In the genomic region with DNA sequence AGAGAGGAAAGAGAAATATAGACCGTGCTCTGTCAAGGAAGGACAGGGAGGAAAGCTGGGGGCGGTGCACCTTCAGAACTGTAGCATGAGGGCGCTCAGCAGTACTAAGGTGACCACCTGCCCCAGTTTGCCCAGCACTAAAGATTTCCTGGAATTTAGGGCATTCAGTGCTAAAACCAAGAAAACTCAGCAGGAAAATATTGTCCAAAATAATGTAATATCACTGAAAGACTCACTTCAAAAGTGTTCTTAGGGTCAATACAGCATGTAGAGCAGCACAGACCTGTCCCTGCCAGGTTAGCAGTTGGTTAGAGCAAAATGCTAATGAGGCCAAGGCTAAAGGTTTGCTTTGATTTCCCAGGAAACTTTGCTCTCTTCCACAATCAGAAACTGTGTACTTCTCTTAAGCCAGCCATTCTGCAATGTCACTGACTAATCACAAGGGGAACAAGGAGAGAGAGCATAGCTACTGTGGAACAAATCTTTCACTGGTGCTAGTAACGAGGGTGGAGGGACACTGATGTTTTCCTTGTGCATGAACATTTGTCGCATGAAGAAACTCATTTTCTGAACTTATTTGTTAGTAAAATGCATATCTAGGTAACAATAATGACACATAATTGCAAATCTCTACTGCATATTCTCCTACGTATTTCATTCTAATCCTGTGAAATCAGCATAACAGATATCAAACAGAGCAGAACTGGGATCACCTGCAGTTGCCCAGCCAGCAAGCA, we compare ENCODE assay signal across 11 cellular contexts. TPM values are rescaled to one million over a fixed set of nuclear protein-coding genes. Genes with fewer than 3 reads are reported as not detected.
DNase-seq lines count a peak whose midpoint lies in the region; ATAC-seq and TF ChIP-seq lines count a peak whose summit lies in the region.
"Had no signal": no experiment of that assay in that cellular context is flagged by ENCODE, and none has a peak within 500 bp of the region (broad histone marks: within the 10 kb centered on the region; RNA-seq: fewer than 3 reads in every experiment).

No MANE protein-coding gene starts in this region.

- TF ChIP-seq CTCF in SK-N-SH (IDR thresholded peaks at IDR 0.05) (no peak), heart right ventricle (IDR thresholded peaks at IDR 0.05) (peak in 6 of 9 donors; percentile 16 to 39 (median 20)), progenitor cell of endocrine pancreas (IDR thresholded peaks at IDR 0.05; ENCODE audit: unreplicated experiment) (peak; percentile 25), MM.1S (IDR thresholded peaks at IDR 0.05; ENCODE audit: low read length) (no peak)

- H2AFZ ChIP-seq in SK-N-SH (ENCODE audit: low read depth): peak overlapping the region; percentile 64
- no peak overlapping the region for H2AFZ ChIP-seq in MM.1S (ENCODE audit: low read length)

- peak; percentile 24 for DNase-seq in GM03348 (ENCODE audit: low spot score)
- DNase-seq in SK-N-SH: peak; percentile 12
- no peak for DNase-seq in heart right ventricle
- no peak for DNase-seq in progenitor cell of endocrine pancreas (ENCODE audit: low spot score, unreplicated experiment)
- no peak for DNase-seq in activated naive CD4-positive, alpha-beta T cell treated with anti-CD3 and anti-CD28 coated beads, Interleukin-2, amount 50 U/mL, for 72 hours (ENCODE audit: low spot score in 2 of 2)
- no peak for DNase-seq in activated gamma-delta T cell treated with Interleukin-2 at 50 U/mL for 16 hours
- no peak for DNase-seq in MM.1S
- DNase-seq: activated T-cell treated with anti-CD3 and anti-CD28 coated beads for 4 hours; effector memory CD8-positive, alpha-beta T cell; NCI-H187 treated with DMSO at 0.1 percent for 48 hours had no signal

- H3K9me3 ChIP-seq in SK-N-SH (no peaks in the 10 kb centered on the region), heart right ventricle (no peaks in the 10 kb centered on the region), MM.1S (replicated peaks; ENCODE audit: insufficient read depth, low read length) (no peaks in the 10 kb centered on the region)

- H3K4me1 Mint-ChIP-seq in progenitor cell of endocrine pancreas (ENCODE audit: low read depth): peaks cover 56% of the 10 kb centered on the region

- TF ChIP-seq RAD21 in SK-N-SH (IDR thresholded peaks at IDR 0.05; ENCODE audit: low read length): no peak

- TF ChIP-seq EP300 in SK-N-SH (IDR thresholded peaks at IDR 0.05; ENCODE audit: borderline replicate concordance in 1 of 2, low read depth in 1 of 2, low read length in 1 of 2): no peak

- POLR2A ChIA-PET in SK-N-SH (lab: Yijun Ruan, JAX): no interaction called here

- H3K9me2 ChIP-seq in SK-N-SH (no peaks in the 10 kb centered on the region; the same call in 1 of the 2 replicates), MM.1S (replicated peaks; ENCODE audit: insufficient read depth, low read length) (no peaks in the 10 kb centered on the region)

- H3K4me3 Mint-ChIP-seq in progenitor cell of endocrine pancreas (ENCODE audit: low read depth): peak overlapping the region; percentile 71
- H3K4me3 Mint-ChIP-seq: effector memory CD8-positive, alpha-beta T cell had no signal

- ATAC-seq in heart right ventricle (peak in 7 of 8 donors; percentile 33 to 86 (median 73)), GM21737 (IDR thresholded peaks at IDR 0.05; ENCODE audit: unreplicated experiment) (no peak)
- no peak for ATAC-seq in activated naive CD4-positive, alpha-beta T cell treated with anti-CD3 and anti-CD28 coated beads, Interleukin-2, amount 50 U/mL, for 72 hours
- ATAC-seq: effector memory CD8-positive, alpha-beta T cell had no signal

- no peaks in the 10 kb centered on the region for H3K27me3 Mint-ChIP-seq in progenitor cell of endocrine pancreas
- H3K27me3 Mint-ChIP-seq: effector memory CD8-positive, alpha-beta T cell had no signal

- peak overlapping the region; percentile 98 for H3K27ac Mint-ChIP-seq in progenitor cell of endocrine pancreas
- H3K27ac Mint-ChIP-seq in activated naive CD4-positive, alpha-beta T cell treated with anti-CD3 and anti-CD28 coated beads, Interleukin-2, amount 50 U/mL, for 72 hours: no peak overlapping the region
- H3K27ac Mint-ChIP-seq: effector memory CD8-positive, alpha-beta T cell had no signal

- H3K27me3 ChIP-seq in SK-N-SH (ENCODE audit: insufficient read depth) (no peaks in the 10 kb centered on the region), heart right ventricle (no peaks in the 10 kb centered on the region), MM.1S (replicated peaks; ENCODE audit: insufficient read depth, low read length) (no peaks in the 10 kb centered on the region)

- H3K4me2 ChIP-seq in SK-N-SH (peak overlapping the region; percentile 1; the same call in 1 of the 2 replicates), MM.1S (ENCODE audit: low read depth, low read length) (no peak overlapping the region)

- H4K20me1 ChIP-seq in SK-N-SH (ENCODE audit: insufficient read depth) (no peaks in the 10 kb centered on the region), MM.1S (ENCODE audit: insufficient read depth, low read length) (no peaks in the 10 kb centered on the region)

- H3K36me3 ChIP-seq in SK-N-SH (replicated peaks in 1 of 2; ENCODE audit: control insufficient read depth in 1 of 2, insufficient read depth in 2 of 2, low read length in 1 of 2) (no peaks in the 10 kb centered on the region), heart right ventricle (no peaks in the 10 kb centered on the region), MM.1S (replicated peaks; ENCODE audit: insufficient read depth, low read length) (no peaks in the 10 kb centered on the region)

- peaks cover 31% of the 10 kb centered on the region for H3F3A ChIP-seq in SK-N-SH (replicated peaks; ENCODE audit: insufficient read depth)
- no peaks in the 10 kb centered on the region for H3F3A ChIP-seq in MM.1S (ENCODE audit: insufficient read depth, low read length)

- H3K4me3 ChIP-seq in SK-N-SH (ENCODE audit: low read depth in 2 of 2, low read length in 1 of 2) (no peak overlapping the region), heart right ventricle (no peak overlapping the region), MM.1S (ENCODE audit: low read length) (no peak overlapping the region)

- intact Hi-C loops in heart right ventricle (cut with DNase I): loop anchor here in 3 of 10 donors (5.0 to 10.0 kb wide), 2 partner anchors 52 to 55 kb away; partner anchors contain the start of gene GRAMD2B (in 3 of the 3)

- CTCF ChIA-PET in SK-N-SH (lab: Yijun Ruan, JAX): no interaction called here

- peak overlapping the region; percentile 37 to 53; a peak in 2 of 4 replicates for H3K27ac ChIP-seq in SK-N-SH (ENCODE audit: low read depth in 2 of 2, low read length in 1 of 2)
- peak overlapping the region in 1 of 10 donors; percentile 11 for H3K27ac ChIP-seq in heart right ventricle
- no peak overlapping the region for H3K27ac ChIP-seq in MM.1S (ENCODE audit: low read length)

- no peaks in the 10 kb centered on the region for H3K36me3 Mint-ChIP-seq in progenitor cell of endocrine pancreas (ENCODE audit: insufficient read depth)
- no peaks in the 10 kb centered on the region for H3K36me3 Mint-ChIP-seq in activated naive CD4-positive, alpha-beta T cell treated with anti-CD3 and anti-CD28 coated beads, Interleukin-2, amount 50 U/mL, for 72 hours

- WGBS in SK-N-SH (ENCODE audit: low lambda C conversion rate): 87% methylated on average over 6 of the region's 6 CpGs
- WGBS in heart right ventricle, 2 donors: 69 to 73% methylated on average over 6 of the region's 6 CpGs

- no peaks in the 10 kb centered on the region for H3K9me3 Mint-ChIP-seq in progenitor cell of endocrine pancreas (ENCODE audit: low read depth)
- no peaks in the 10 kb centered on the region for H3K9me3 Mint-ChIP-seq in activated naive CD4-positive, alpha-beta T cell treated with anti-CD3 and anti-CD28 coated beads, Interleukin-2, amount 50 U/mL, for 72 hours
- H3K9me3 Mint-ChIP-seq: effector memory CD8-positive, alpha-beta T cell had no signal

- H3K9ac ChIP-seq in SK-N-SH (0 out of 2 replicates have a peak overlapping the region, but pooled peaks have one; percentile 2), MM.1S (ENCODE audit: low read length) (no peak overlapping the region)

- H3K79me2 ChIP-seq in SK-N-SH (ENCODE audit: insufficient read depth) (no peaks in the 10 kb centered on the region), MM.1S (ENCODE audit: low read length) (no peaks in the 10 kb centered on the region)

- H3K4me1 ChIP-seq in SK-N-SH (ENCODE audit: control insufficient read depth in 1 of 2, insufficient read depth in 2 of 2, low read depth in 1 of 2, low read length in 1 of 2) (peaks cover 7 to 12% of the 10 kb centered on the region in 2 experiments; a peak in 3 of 4 replicates), heart right ventricle (peaks cover 0 to 11% (median 0%) of the 10 kb centered on the region in 9 donors), MM.1S (ENCODE audit: low read length) (no peaks in the 10 kb centered on the region)

TF ChIP-seq in SK-N-SH, 30 proteins besides CTCF, POLR2A, EP300 and RAD21 (continues in another document):
- no peak for TF ChIP-seq POLR2AphosphoS5 (IDR thresholded peaks at IDR 0.05; ENCODE audit: low read depth, low read length)
- no peak for TF ChIP-seq RCOR1 (IDR thresholded peaks at IDR 0.05; ENCODE audit: low read length)
- TF ChIP-seq, protein P1, sequence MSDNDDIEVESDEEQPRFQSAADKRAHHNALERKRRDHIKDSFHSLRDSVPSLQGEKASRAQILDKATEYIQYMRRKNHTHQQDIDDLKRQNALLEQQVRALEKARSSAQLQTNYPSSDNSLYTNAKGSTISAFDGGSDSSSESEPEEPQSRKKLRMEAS (IDR thresholded peaks at IDR 0.05; ENCODE audit: low read depth): no peak
- no peak for TF ChIP-seq YY1 (IDR thresholded peaks at IDR 0.05; ENCODE audit: low read depth)
- no peak for TF ChIP-seq TAF1 (IDR thresholded peaks at IDR 0.05; ENCODE audit: borderline replicate concordance, low read depth, low read length)
- no peak for TF ChIP-seq SMC3 (IDR thresholded peaks at IDR 0.05; ENCODE audit: low read depth, low read length)
- no peak for TF ChIP-seq TEAD4 (IDR thresholded peaks at IDR 0.05; ENCODE audit: borderline replicate concordance, insufficient read depth)
- TF ChIP-seq GABPA (IDR thresholded peaks at IDR 0.05; ENCODE audit: low read depth): no peak
- no peak for TF ChIP-seq FOXM1 (IDR thresholded peaks at IDR 0.05; ENCODE audit: low read depth)
- TF ChIP-seq NRF1 (IDR thresholded peaks at IDR 0.05; ENCODE audit: low read depth, low read length): no peak
- TF ChIP-seq JUND (IDR thresholded peaks at IDR 0.05): no peak
- no peak for TF ChIP-seq NFIC (IDR thresholded peaks at IDR 0.05; ENCODE audit: borderline replicate concordance)

RNA-seq across cellular contexts. Expression of gene GRAMD2B, which starts 53.0 kb away (rescaled TPM):
- polyA plus RNA-seq in SK-N-SH (2012; rRNA removed) (16.0 and 20.9 TPM in 2 replicates), heart right ventricle (10 to 100 TPM; 10.7 to 13.3 TPM)
- polyA plus RNA-seq in SK-N-SH (2012; cell fraction: cytosol; rRNA removed): 17.1 and 21.0 TPM in 2 replicates
- polyA plus RNA-seq in SK-N-SH (2012; cell fraction: nucleus; rRNA removed): 20.0 and 27.5 TPM in 2 replicates
- total RNA-seq in heart right ventricle (10 to 100 TPM; 29.1 to 47.3 (median 35.3) TPM), progenitor cell of endocrine pancreas (21.6 and 32.1 TPM in 2 replicates)
- total RNA-seq in activated naive CD4-positive, alpha-beta T cell treated with anti-CD3 and anti-CD28 coated beads, Interleukin-2, amount 50 U/mL, for 72 hours: 1 to 10 TPM; 9.5 to 9.6 TPM

Comparison
In these comparisons a context has a peak if more than half of its experiments do, and no peak if none do; other contexts are left out.
1. DNase-seq: peak in GM03348 (single experiment) and SK-N-SH (single experiment); none in heart right ventricle (0 of 2), progenitor cell of endocrine pancreas (single experiment), activated naive CD4-positive, alpha-beta T cell treated with anti-CD3 and anti-CD28 coated beads, Interleukin-2, amount 50 U/mL, for 72 hours (0 of 2), activated gamma-delta T cell treated with Interleukin-2 at 50 U/mL for 16 hours (single experiment) and MM.1S (single experiment).
2. CTCF ChIP-seq: peak in heart right ventricle (6 of 9) and progenitor cell of endocrine pancreas (single experiment); none in SK-N-SH (single experiment) and MM.1S (single experiment).
3. ATAC-seq: peak in heart right ventricle (7 of 8); none in GM21737 (single experiment) and activated naive CD4-positive, alpha-beta T cell treated with anti-CD3 and anti-CD28 coated beads, Interleukin-2, amount 50 U/mL, for 72 hours (0 of 2).